33 cellular contexts compared by ENCODE assay signal in genomic region chr7:120760851-120761250, GRCh38.
"Had no signal": no experiment of that assay in that cellular context is flagged by ENCODE, and none has a peak within 500 bp of the region (broad histone marks: within the 10 kb centered on the region; RNA-seq: fewer than 3 reads in every experiment).

No MANE protein-coding gene starts in this region.

- H3K27me3 ChIP-seq: adrenal gland, body of pancreas, brain microvascular endothelial cell, breast epithelium had no signal

- H3K27me3 Mint-ChIP-seq: activated B cell treated with CpG ODN at 0.5 μM for 24 hours; activated CD4-positive, alpha-beta memory T cell treated with anti-CD3 and anti-CD28 coated beads for 36 hours; activated CD4-positive, alpha-beta T cell treated with anti-CD3 and anti-CD28 coated beads, Interleukin-2, amount 10 ng/mL, durations not matched to agents 24 days and 14 days had no signal

- H3K9me3 Mint-ChIP-seq: activated B cell treated with CpG ODN at 0.5 μM for 24 hours; activated CD4-positive, alpha-beta memory T cell treated with anti-CD3 and anti-CD28 coated beads for 36 hours; activated CD4-positive, alpha-beta T cell treated with anti-CD3 and anti-CD28 coated beads, Interleukin-2, amount 10 ng/mL, durations not matched to agents 24 days and 14 days; activated CD8-positive, alpha-beta T cell treated with anti-CD3 and anti-CD28 coated beads for 36 hours; activated naive CD4-positive, alpha-beta T cell treated with anti-CD3 and anti-CD28 coated beads for 36 hours; activated naive CD8-positive, alpha-beta T cell treated with anti-CD3 and anti-CD28 coated beads for 36 hours; activated T-cell treated with anti-CD3 and anti-CD28 coated beads, Interleukin-2, amount 50 U/mL, for 4 hours; activated T-cell treated with anti-CD3 and anti-CD28 coated beads, Interleukin-2, amount 50 U/mL, for 72 hours; activated T-helper 1 cell treated with anti-CD3 and anti-CD28 coated beads, Interleukin-12 subunit alpha, Interleukin-12 subunit beta, Interleukin-2, Interleukin-4 antibody, amounts not matched to agents 30 ng/mL and 10 ng/mL and 1 ng/mL, durations not matched to agents 14 hours and 24 hours and 36 hours; activated T-helper 17 cell treated with anti-CD3 and anti-CD28 coated beads, Interleukin-2, amount 50 U/mL, for 72 hours; T-helper 1 cell treated with Interleukin-12 subunit alpha and Interleukin-12 subunit beta and Interleukin-4 antibody, amounts not matched to agents 30 μg/mL and 1 μg/mL, for 36 hours; T-helper 2 cell treated with Interferon-gamma antibody and Interleukin-4, amounts not matched to agents 5 μg/mL and 100 μg/mL, for 36 hours had no signal

- DNase-seq: activated B cell treated with CpG ODN at 0.5 μM for 24 hours; activated CD4-positive, alpha-beta memory T cell treated with anti-CD3 and anti-CD28 coated beads for 36 hours; activated CD4-positive, alpha-beta T cell treated with anti-CD3 and anti-CD28 coated beads for 4 hours; activated CD4-positive, alpha-beta T cell treated with anti-CD3 and anti-CD28 coated beads, Interleukin-2, amount 10 ng/mL, durations not matched to agents 24 days and 14 days; activated CD4-positive, alpha-beta T cell treated with anti-CD3 and anti-CD28 coated beads, Interleukin-2, amount 50 U/mL, for 1 hour; activated CD4-positive, alpha-beta T cell treated with anti-CD3 and anti-CD28 coated beads, Interleukin-2, amount 50 U/mL, for 4 hours; activated CD4-positive, CD25-positive, alpha-beta regulatory T cell treated with anti-CD3 and anti-CD28 coated beads, Interleukin-2, amount 50 U/mL, for 72 hours; activated CD8-positive, alpha-beta memory T cell treated with anti-CD3 and anti-CD28 coated beads, Interleukin-2, amount 50 U/mL, for 4 hours; activated CD8-positive, alpha-beta T cell treated with anti-CD3 and anti-CD28 coated beads for 36 hours; activated effector memory CD4-positive, alpha-beta T cell treated with anti-CD3 and anti-CD28 coated beads, Interleukin-2, amount 50 U/mL, for 16 hours; activated gamma-delta T cell treated with Interleukin-2 at 50 U/mL for 16 hours; activated naive CD4-positive, alpha-beta T cell; activated naive CD4-positive, alpha-beta T cell treated with anti-CD3 and anti-CD28 coated beads for 36 hours; activated naive CD4-positive, alpha-beta T cell treated with anti-CD3 and anti-CD28 coated beads, Interleukin-2, amount 50 U/mL, for 16 hours; activated naive CD8-positive, alpha-beta T cell treated with anti-CD3 and anti-CD28 coated beads for 36 hours; activated T-cell treated with anti-CD3 and anti-CD28 coated beads for 4 hours; activated T-cell treated with anti-CD3 and anti-CD28 coated beads, Interleukin-2, amount 50 U/mL, for 1 hour; activated T-cell treated with anti-CD3 and anti-CD28 coated beads, Interleukin-2, amount 50 U/mL, for 4 hours; activated T-cell treated with anti-CD3 and anti-CD28 coated beads, Interleukin-2, amount 50 U/mL, for 72 hours; adrenal gland; amniotic stem cell; aorta; body of pancreas; brain microvascular endothelial cell; central memory CD4-positive, alpha-beta T cell; T-helper 9 cell had no signal

- ATAC-seq: activated CD8-positive, alpha-beta T cell treated with anti-CD3 and anti-CD28 coated beads for 36 hours; activated T-cell treated with anti-CD3 and anti-CD28 coated beads, Interleukin-2, amount 50 U/mL, for 4 hours; body of pancreas had no signal

- H3K4me1 ChIP-seq: adrenal gland, body of pancreas, breast epithelium had no signal

- H3K27ac ChIP-seq: adrenal gland, body of pancreas, brain microvascular endothelial cell, breast epithelium, VCaP had no signal

- H3K36me3 ChIP-seq: adrenal gland, brain microvascular endothelial cell, breast epithelium had no signal

- H3K4me3 ChIP-seq: adrenal gland, body of pancreas, breast epithelium had no signal

- H3K4me1 Mint-ChIP-seq: activated B cell treated with CpG ODN at 0.5 μM for 24 hours; activated CD4-positive, alpha-beta T cell treated with anti-CD3 and anti-CD28 coated beads, Interleukin-2, amount 10 ng/mL, durations not matched to agents 24 days and 14 days; activated naive CD8-positive, alpha-beta T cell treated with anti-CD3 and anti-CD28 coated beads for 36 hours; activated T-helper 17 cell treated with anti-CD3 and anti-CD28 coated beads, Interleukin-2, amount 50 U/mL, for 72 hours had no signal

- H3K36me3 Mint-ChIP-seq: activated CD4-positive, alpha-beta memory T cell treated with anti-CD3 and anti-CD28 coated beads for 36 hours; activated naive CD4-positive, alpha-beta T cell treated with anti-CD3 and anti-CD28 coated beads, Interleukin-2, amount 50 U/mL, for 72 hours; activated naive CD8-positive, alpha-beta T cell treated with anti-CD3 and anti-CD28 coated beads for 36 hours had no signal

- H3K4me3 Mint-ChIP-seq: activated B cell treated with CpG ODN at 0.5 μM for 24 hours; activated CD4-positive, alpha-beta memory T cell treated with anti-CD3 and anti-CD28 coated beads for 36 hours; activated CD4-positive, alpha-beta T cell treated with anti-CD3 and anti-CD28 coated beads, Interleukin-2, amount 10 ng/mL, durations not matched to agents 24 days and 14 days; activated CD8-positive, alpha-beta T cell treated with anti-CD3 and anti-CD28 coated beads for 36 hours; activated naive CD4-positive, alpha-beta T cell treated with anti-CD3 and anti-CD28 coated beads for 36 hours; activated naive CD8-positive, alpha-beta T cell treated with anti-CD3 and anti-CD28 coated beads for 36 hours; activated T-cell treated with anti-CD3 and anti-CD28 coated beads, Interleukin-2, amount 50 U/mL, for 4 hours; activated T-cell treated with anti-CD3 and anti-CD28 coated beads, Interleukin-2, amount 50 U/mL, for 72 hours; activated T-helper 1 cell treated with anti-CD3 and anti-CD28 coated beads, Interleukin-12 subunit alpha, Interleukin-12 subunit beta, Interleukin-2, Interleukin-4 antibody, amounts not matched to agents 30 ng/mL and 10 ng/mL and 1 ng/mL, durations not matched to agents 14 hours and 24 hours and 36 hours; activated T-helper 17 cell treated with anti-CD3 and anti-CD28 coated beads, Interleukin-2, amount 50 U/mL, for 72 hours; T-helper 1 cell treated with Interleukin-12 subunit alpha and Interleukin-12 subunit beta and Interleukin-4 antibody, amounts not matched to agents 30 μg/mL and 1 μg/mL, for 36 hours; T-helper 2 cell treated with Interferon-gamma antibody and Interleukin-4, amounts not matched to agents 5 μg/mL and 100 μg/mL, for 36 hours had no signal

- H3K27ac Mint-ChIP-seq: activated B cell treated with CpG ODN at 0.5 μM for 24 hours; activated CD4-positive, alpha-beta memory T cell treated with anti-CD3 and anti-CD28 coated beads for 36 hours; activated CD4-positive, alpha-beta T cell treated with anti-CD3 and anti-CD28 coated beads, Interleukin-2, amount 10 ng/mL, durations not matched to agents 24 days and 14 days; activated CD8-positive, alpha-beta T cell treated with anti-CD3 and anti-CD28 coated beads for 36 hours; activated naive CD4-positive, alpha-beta T cell treated with anti-CD3 and anti-CD28 coated beads for 36 hours; activated naive CD4-positive, alpha-beta T cell treated with anti-CD3 and anti-CD28 coated beads, Interleukin-2, amount 50 U/mL, for 72 hours; activated naive CD8-positive, alpha-beta T cell treated with anti-CD3 and anti-CD28 coated beads for 36 hours; activated T-cell treated with anti-CD3 and anti-CD28 coated beads, Interleukin-2, amount 50 U/mL, for 72 hours; activated T-helper 1 cell treated with anti-CD3 and anti-CD28 coated beads, Interleukin-12 subunit alpha, Interleukin-12 subunit beta, Interleukin-2, Interleukin-4 antibody, amounts not matched to agents 30 ng/mL and 10 ng/mL and 1 ng/mL, durations not matched to agents 14 hours and 24 hours and 36 hours; activated T-helper 17 cell treated with anti-CD3 and anti-CD28 coated beads, Interleukin-2, amount 50 U/mL, for 72 hours; T-helper 1 cell treated with Interleukin-12 subunit alpha and Interleukin-12 subunit beta and Interleukin-4 antibody, amounts not matched to agents 30 μg/mL and 1 μg/mL, for 36 hours; T-helper 2 cell treated with Interferon-gamma antibody and Interleukin-4, amounts not matched to agents 5 μg/mL and 100 μg/mL, for 36 hours had no signal
